Comparison of ENCODE assay signal across 8 cellular contexts in the genomic region with DNA sequence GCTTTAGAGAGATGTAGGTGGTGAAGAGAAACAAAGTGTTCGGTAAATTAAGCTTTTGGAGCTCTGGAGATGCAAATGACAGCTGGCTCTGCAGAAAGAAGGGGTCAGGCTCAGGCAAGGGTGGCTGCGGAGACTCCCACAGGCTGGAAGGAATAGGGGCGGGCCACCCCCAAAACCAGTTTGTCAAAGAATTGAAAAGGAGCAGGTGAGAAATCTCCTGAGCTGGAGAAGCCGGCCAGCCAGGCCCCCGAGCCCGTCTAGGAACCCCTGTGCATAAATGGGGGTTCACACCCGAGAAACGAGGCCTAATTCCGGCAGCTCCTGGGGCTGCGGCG. TPM values are rescaled to one million over a fixed set of nuclear protein-coding genes. Genes with fewer than 3 reads are reported as not detected.
A peak's percentile ranks its signal among the peaks of the same experiment; 100 is the strongest.
DNase-seq lines count a peak whose midpoint lies in the region; ATAC-seq, FAIRE-seq and TF ChIP-seq lines count a peak whose summit lies in the region.

No MANE protein-coding gene starts in this region.

- no peaks in the 10 kb centered on the region for H3F3A ChIP-seq in Loucy (ENCODE audit: low read depth)

- TF ChIP-seq EP300 in suprapubic skin (IDR thresholded peaks at IDR 0.05) = no peak

- ATAC-seq in GM21619 (IDR thresholded peaks at IDR 0.05; ENCODE audit: unreplicated experiment) = peak; percentile 10
- peak; percentile 17 for ATAC-seq in left lobe of liver

- POLR2A ChIA-PET in MCF 10A (lab: Yijun Ruan, JAX) = interaction anchor here (0.6 to 5.3 kb wide), 10 partner anchors 10 to 782 kb away, joined by 3 to 71 read pairs (median 5); a partner anchor contains a TSS

- peak overlapping the region; percentile 98 for H3K4me3 Mint-ChIP-seq in MCF 10A (ENCODE audit: unreplicated experiment)

- H3K36me3 ChIP-seq in Loucy (ENCODE audit: insufficient read depth, low read length) = no peaks in the 10 kb centered on the region; the same call in 1 of the 2 replicates
- no peaks in the 10 kb centered on the region for H3K36me3 ChIP-seq in suprapubic skin

- TF ChIP-seq CTCF in Loucy (conservative IDR thresholded peaks at IDR 0.05; ENCODE audit: low read length) (no peak), MCF 10A (IDR thresholded peaks at IDR 0.05; ENCODE audit: unreplicated experiment) (no peak), suprapubic skin (IDR thresholded peaks at IDR 0.05) (no peak)

- H3K9me3 Mint-ChIP-seq in MCF 10A (ENCODE audit: unreplicated experiment) = no peaks in the 10 kb centered on the region

- peaks cover 25% of the 10 kb centered on the region for H3K36me3 Mint-ChIP-seq in MCF 10A (ENCODE audit: insufficient read depth, unreplicated experiment)

- H3K9ac ChIP-seq in Loucy (ENCODE audit: low read depth, low read length, poor library complexity, severe bottlenecking) = peak overlapping the region; percentile 90

- DNase-seq in G401 (ENCODE audit: low spot score) = peak; percentile 8
- DNase-seq in MCF 10A (ENCODE audit: unreplicated experiment) = no peak
- DNase-seq in left lobe of liver (ENCODE audit: low spot score) = peak; percentile 50
- peak in 1 of 2 donors; percentile 73 for DNase-seq in suprapubic skin (ENCODE audit: low spot score in 2 of 2)
- DNase-seq in H54 (ENCODE audit: insufficient read length, low spot score) = no peak
- no peak for DNase-seq in medulla oblongata (ENCODE audit: extremely low spot score)

- H3K4me1 ChIP-seq in Loucy (ENCODE audit: insufficient read depth, low read length, poor library complexity, severe bottlenecking) (peaks cover 41% of the 10 kb centered on the region), suprapubic skin (peaks cover 31% of the 10 kb centered on the region)

- no peaks in the 10 kb centered on the region for H3K27me3 Mint-ChIP-seq in MCF 10A (ENCODE audit: insufficient read depth, unreplicated experiment)

- peaks cover 45% of the 10 kb centered on the region for H3K4me1 Mint-ChIP-seq in MCF 10A (ENCODE audit: insufficient read depth, unreplicated experiment)

- intact Hi-C loops in MCF 10A (cut with micrococcal nuclease) = no loop called here

- peak overlapping the region; percentile 86 for H3K4me2 ChIP-seq in Loucy (ENCODE audit: low read depth, low read length, poor library complexity, severe bottlenecking)

- no peak for FAIRE-seq in H54 (lab: Jason Lieb, UNC)

- peaks cover 18% of the 10 kb centered on the region for H3K27me3 ChIP-seq in Loucy (ENCODE audit: insufficient read depth, low read length, poor library complexity, severe bottlenecking)
- no peaks in the 10 kb centered on the region for H3K27me3 ChIP-seq in suprapubic skin

- H3K9me3 ChIP-seq in Loucy (ENCODE audit: insufficient read depth, low read depth, low read length) (no peaks in the 10 kb centered on the region), suprapubic skin (no peaks in the 10 kb centered on the region)

- in situ Hi-C loops in G401 (cut with HindIII; ENCODE audit: low sequenced_read_pairs) = no loop called here

- CTCF ChIA-PET in MCF 10A (lab: Yijun Ruan, JAX) = interaction anchor here (0.6 to 1.4 kb wide), 4 partner anchors 9 to 923 kb away, joined by 3 read pairs; no protein-coding TSS in a partner anchor

- no TSS peak for BruUV-seq in MCF 10A (replicated peaks; lab: Mats Ljungman, UMichigan)

- H2AFZ ChIP-seq in Loucy (ENCODE audit: low read length) = peak overlapping the region; percentile 85

- WGBS in suprapubic skin = 0% methylated on average over 11 of the region's 11 CpGs

- H4K20me1 ChIP-seq in Loucy (ENCODE audit: insufficient read depth, low read length, poor library complexity, severe bottlenecking) = peaks cover 46% of the 10 kb centered on the region

- TF ChIP-seq POLR2A in suprapubic skin (IDR thresholded peaks at IDR 0.05) (no peak), H54 (IDR thresholded peaks at IDR 0.05; ENCODE audit: low read depth, low read length) (no peak)

- peaks cover 55% of the 10 kb centered on the region for H3K79me2 ChIP-seq in Loucy (ENCODE audit: insufficient read depth, low read length)

- H3K27ac Mint-ChIP-seq in MCF 10A (ENCODE audit: low read depth, unreplicated experiment) = peak overlapping the region; percentile 99

- H3K27ac ChIP-seq in suprapubic skin = peak overlapping the region; percentile 97

- H3K9me2 ChIP-seq in Loucy (replicated peaks; ENCODE audit: low read depth, low read length) = no peaks in the 10 kb centered on the region

- H3K4me3 ChIP-seq in Loucy (ENCODE audit: low read length, poor library complexity, severe bottlenecking) = peak overlapping the region; percentile 83
- H3K4me3 ChIP-seq in suprapubic skin = peak overlapping the region; percentile 85

RNA-seq across cellular contexts. Expression of a gene that starts 0.5 kb away (rescaled TPM):
- 85.6 and 113 TPM in 2 replicates for total RNA-seq in G401 (2014; rRNA removed; shearing (Covaris generic))
- total RNA-seq in MCF 10A (2022) (86.6 and 97.4 TPM in 2 replicates), left lobe of liver (28.7 TPM), suprapubic skin (10 to 100 TPM; 23.7 to 57.8 (median 47.8) TPM)

RNA-seq across cellular contexts. Expression of a gene that starts 13.3 kb away (rescaled TPM):
- total RNA-seq in G401 (2014; rRNA removed; shearing (Covaris generic)) = 13.7 and 19.7 TPM in 2 replicates
- total RNA-seq in MCF 10A (2022) (12.6 and 17.3 TPM in 2 replicates), left lobe of liver (15.4 TPM), suprapubic skin (10 to 100 TPM; 14.4 to 29.2 (median 20.2) TPM)

Comparison
In these comparisons a context has a peak if more than half of its experiments do, and no peak if none do; other contexts are left out.
1. DNase-seq: peak in G401 (single experiment) and left lobe of liver (single experiment); none in MCF 10A (single experiment), H54 (single experiment) and medulla oblongata (single experiment).